In the genomic region with DNA sequence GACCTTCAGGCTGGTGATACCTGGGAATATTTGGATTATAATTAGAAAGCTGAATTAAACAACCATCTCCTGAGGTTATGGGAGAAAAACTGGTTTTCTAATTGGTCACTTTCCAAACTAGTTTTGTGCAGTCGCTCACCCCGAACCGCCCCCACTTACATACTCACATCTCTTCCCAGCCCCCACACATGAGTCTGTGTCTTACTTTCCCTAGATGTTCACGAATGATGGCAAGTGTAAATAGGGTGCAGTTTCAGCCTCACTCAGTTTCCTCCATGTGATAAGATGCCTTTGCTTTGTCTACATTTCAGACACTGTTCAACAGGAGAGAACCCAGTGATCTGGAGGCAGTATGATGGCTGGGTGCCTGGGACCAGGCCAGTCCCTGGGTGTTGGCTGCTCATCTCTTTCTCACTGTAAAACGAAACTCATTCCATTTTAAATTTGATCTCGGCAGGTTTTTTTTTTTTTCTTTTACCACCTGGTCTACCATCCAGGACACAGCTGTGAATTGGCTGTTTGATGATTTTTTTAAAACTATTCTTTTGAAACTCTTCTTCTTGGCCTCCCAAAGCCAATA, we compare ENCODE assay signal across 1 cellular context.
TF ChIP-seq lines count a peak whose summit lies in the region.

No MANE protein-coding gene starts in this region.

TF ChIP-seq in HepG2, 621 proteins besides CTCF, POLR2A, EP300 and RAD21 (continued from another document):
- TF ChIP-seq, protein P1, sequence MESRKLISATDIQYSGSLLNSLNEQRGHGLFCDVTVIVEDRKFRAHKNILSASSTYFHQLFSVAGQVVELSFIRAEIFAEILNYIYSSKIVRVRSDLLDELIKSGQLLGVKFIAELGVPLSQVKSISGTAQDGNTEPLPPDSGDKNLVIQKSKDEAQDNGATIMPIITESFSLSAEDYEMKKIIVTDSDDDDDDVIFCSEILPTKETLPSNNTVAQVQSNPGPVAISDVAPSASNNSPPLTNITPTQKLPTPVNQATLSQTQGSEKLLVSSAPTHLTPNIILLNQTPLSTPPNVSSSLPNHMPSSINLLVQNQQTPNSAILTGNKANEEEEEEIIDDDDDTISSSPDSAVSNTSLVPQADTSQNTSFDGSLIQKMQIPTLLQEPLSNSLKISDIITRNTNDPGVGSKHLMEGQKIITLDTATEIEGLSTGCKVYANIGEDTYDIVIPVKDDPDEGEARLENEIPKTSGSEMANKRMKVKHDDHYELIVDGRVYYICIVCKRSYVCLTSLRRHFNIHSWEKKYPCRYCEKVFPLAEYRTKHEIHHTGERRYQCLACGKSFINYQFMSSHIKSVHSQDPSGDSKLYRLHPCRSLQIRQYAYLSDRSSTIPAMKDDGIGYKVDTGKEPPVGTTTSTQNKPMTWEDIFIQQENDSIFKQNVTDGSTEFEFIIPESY (CRISPR knock-in tag; IDR thresholded peaks at IDR 0.05), result no peak
- TF ChIP-seq, protein P2, sequence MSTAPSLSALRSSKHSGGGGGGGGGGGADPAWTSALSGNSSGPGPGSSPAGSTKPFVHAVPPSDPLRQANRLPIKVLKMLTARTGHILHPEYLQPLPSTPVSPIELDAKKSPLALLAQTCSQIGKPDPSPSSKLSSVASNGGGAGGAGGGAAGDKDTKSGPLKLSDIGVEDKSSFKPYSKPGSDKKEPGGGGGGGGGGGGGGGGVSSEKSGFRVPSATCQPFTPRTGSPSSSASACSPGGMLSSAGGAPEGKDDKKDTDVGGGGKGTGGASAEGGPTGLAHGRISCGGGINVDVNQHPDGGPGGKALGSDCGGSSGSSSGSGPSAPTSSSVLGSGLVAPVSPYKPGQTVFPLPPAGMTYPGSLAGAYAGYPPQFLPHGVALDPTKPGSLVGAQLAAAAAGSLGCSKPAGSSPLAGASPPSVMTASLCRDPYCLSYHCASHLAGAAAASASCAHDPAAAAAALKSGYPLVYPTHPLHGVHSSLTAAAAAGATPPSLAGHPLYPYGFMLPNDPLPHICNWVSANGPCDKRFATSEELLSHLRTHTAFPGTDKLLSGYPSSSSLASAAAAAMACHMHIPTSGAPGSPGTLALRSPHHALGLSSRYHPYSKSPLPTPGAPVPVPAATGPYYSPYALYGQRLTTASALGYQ (CRISPR knock-in tag; IDR thresholded peaks at IDR 0.05), result no peak
